ENCODE assay signal across 19 cellular contexts in the genomic region with DNA sequence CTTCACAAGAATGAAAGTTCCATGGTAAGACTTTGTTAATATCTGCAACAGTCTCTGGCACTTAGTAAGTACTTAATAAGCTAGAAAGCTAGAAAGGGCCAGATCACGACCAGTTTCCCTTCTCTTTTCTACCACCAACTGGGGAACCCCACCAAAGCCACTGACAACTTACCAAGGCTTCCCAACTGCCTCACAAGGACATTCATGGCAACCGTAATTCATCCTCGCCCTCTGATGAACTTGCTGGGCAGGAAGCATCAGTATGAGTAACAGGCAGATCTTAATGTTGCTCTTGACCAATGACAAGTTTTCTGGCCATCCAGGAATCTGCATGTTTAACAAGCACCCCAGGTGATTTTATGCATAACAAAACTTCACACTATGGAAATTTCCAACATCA. TPM values are rescaled to one million over a fixed set of nuclear protein-coding genes. Genes with fewer than 3 reads are reported as not detected.
A peak's percentile ranks its signal among the peaks of the same experiment; 100 is the strongest.
DNase-seq lines count a peak whose midpoint lies in the region; ATAC-seq and TF ChIP-seq lines count a peak whose summit lies in the region.
"Had no signal": no experiment of that assay in that cellular context is flagged by ENCODE, and none has a peak within 500 bp of the region (broad histone marks: within the 10 kb centered on the region; RNA-seq: fewer than 3 reads in every experiment).

No MANE protein-coding gene starts in this region.

- peak; percentile 58 for DNase-seq in GM12865 (ENCODE audit: low read depth)
- no peak for DNase-seq in lower lobe of right lung
- no peak for DNase-seq in HuH-7.5 (ENCODE audit: low spot score)
- DNase-seq in Karpas-422 = no peak
- DNase-seq: CD8-positive, alpha-beta memory T cell; dermis blood vessel endothelial cell; HCEC 1CT; heart right ventricle; left colon; NCI-H2081; NCI-H82; small intestine had no signal

- H3K27ac ChIP-seq in lower lobe of right lung = no peak overlapping the region
- H3K27ac ChIP-seq in Karpas-422 (ENCODE audit: low read length) = no peak overlapping the region
- H3K27ac ChIP-seq: esophagus muscularis mucosa, heart right ventricle, parathyroid adenoma had no signal

- H3K4me1 ChIP-seq in lower lobe of right lung (peaks cover 8% of the 10 kb centered on the region), Karpas-422 (ENCODE audit: low read length) (peaks cover 32% of the 10 kb centered on the region)

- H3K9me3 ChIP-seq in lower lobe of right lung = no peaks in the 10 kb centered on the region
- no peaks in the 10 kb centered on the region for H3K9me3 ChIP-seq in Karpas-422 (ENCODE audit: low read length)
- H3K9me3 ChIP-seq: esophagus muscularis mucosa, heart right ventricle had no signal

- ATAC-seq in GM19397 (IDR thresholded peaks at IDR 0.05; ENCODE audit: unreplicated experiment) (peak; percentile 55), HG02759 (IDR thresholded peaks at IDR 0.05; ENCODE audit: unreplicated experiment) (peak; percentile 80), HG03571 (IDR thresholded peaks at IDR 0.05; ENCODE audit: unreplicated experiment) (peak; percentile 72), lower lobe of right lung (no peak), HG03135 (IDR thresholded peaks at IDR 0.05; ENCODE audit: unreplicated experiment) (no peak)
- ATAC-seq: heart right ventricle, left colon had no signal

- no peak for TF ChIP-seq CTCF in GM12865 (IDR thresholded peaks at IDR 0.05; ENCODE audit: insufficient read depth, low read depth, low read length, missing control alignments)
- TF ChIP-seq CTCF in lower lobe of right lung (IDR thresholded peaks at IDR 0.05) = no peak

- H4K20me1 ChIP-seq in Karpas-422 (ENCODE audit: insufficient read depth, low read depth, low read length) = no peaks in the 10 kb centered on the region

- H3K27me3 ChIP-seq in lower lobe of right lung (ENCODE audit: low read depth) (no peaks in the 10 kb centered on the region), Karpas-422 (ENCODE audit: low read length) (no peaks in the 10 kb centered on the region)
- H3K27me3 ChIP-seq: esophagus muscularis mucosa had no signal

- H3K9ac ChIP-seq in Karpas-422 (ENCODE audit: low read length) = no peak overlapping the region
- H3K9ac ChIP-seq: parathyroid adenoma had no signal

- no peaks in the 10 kb centered on the region for H3K9me2 ChIP-seq in Karpas-422 (replicated peaks; ENCODE audit: insufficient read depth, low read length)

- H3K4me3 ChIP-seq in GM12865 (ENCODE audit: low read depth, low read length) (no peak overlapping the region), lower lobe of right lung (no peak overlapping the region), Karpas-422 (ENCODE audit: low read length) (no peak overlapping the region)
- H3K4me3 ChIP-seq: esophagus muscularis mucosa, heart right ventricle had no signal

- H3K36me3 ChIP-seq in lower lobe of right lung (peaks cover 73% of the 10 kb centered on the region), Karpas-422 (ENCODE audit: insufficient read depth, low read length) (peaks cover 11% of the 10 kb centered on the region; the same call in 1 of the 2 replicates)

- intact Hi-C loops in lower lobe of right lung (cut with DNase I) = no loop called here

- H3K79me2 ChIP-seq in Karpas-422 (ENCODE audit: low read length) = peaks cover 26% of the 10 kb centered on the region

- H3K4me2 ChIP-seq in Karpas-422 (ENCODE audit: low read depth, low read length, poor library complexity, severe bottlenecking) = no peak overlapping the region

- H2AFZ ChIP-seq in Karpas-422 (ENCODE audit: low read length) = no peak overlapping the region
- H2AFZ ChIP-seq: parathyroid adenoma had no signal

RNA-seq across cellular contexts. Expression of gene ZCCHC13, which starts 23.2 kb away (rescaled TPM):
- total RNA-seq in lower lobe of right lung = not detected
- not detected in 2 replicates for total RNA-seq in Karpas-422 (2014; rRNA removed; shearing (Covaris generic); ENCODE audit: low replicate concordance)
- total RNA-seq: CD8-positive, alpha-beta memory T cell; dermis blood vessel endothelial cell; esophagus muscularis mucosa; heart right ventricle; left colon; LHCN-M2 had no signal

Comparison
In these comparisons a context has a peak if more than half of its experiments do, and no peak if none do; other contexts are left out.
1. ATAC-seq: peak in GM19397 (single experiment), HG02759 (single experiment) and HG03571 (single experiment); none in lower lobe of right lung (0 of 2) and HG03135 (single experiment).